1 cellular context compared by ENCODE assay signal in genomic region chr1:171799698-171800097, GRCh38.
TF ChIP-seq lines count a peak whose summit lies in the region.

No MANE protein-coding gene starts in this region.

TF ChIP-seq in K562, 482 proteins besides CTCF, POLR2A, EP300 and RAD21:
- peak; percentile 60 for TF ChIP-seq NFIC (IDR thresholded peaks at IDR 0.05)
- TF ChIP-seq ZNF121 (CRISPR knock-in tag; conservative IDR thresholded peaks at IDR 0.05), result peak; percentile 55
TF ChIP-seq in K562: peak in this region for 2; not testable (repeated sequence) for 480.
